In the genomic region with DNA sequence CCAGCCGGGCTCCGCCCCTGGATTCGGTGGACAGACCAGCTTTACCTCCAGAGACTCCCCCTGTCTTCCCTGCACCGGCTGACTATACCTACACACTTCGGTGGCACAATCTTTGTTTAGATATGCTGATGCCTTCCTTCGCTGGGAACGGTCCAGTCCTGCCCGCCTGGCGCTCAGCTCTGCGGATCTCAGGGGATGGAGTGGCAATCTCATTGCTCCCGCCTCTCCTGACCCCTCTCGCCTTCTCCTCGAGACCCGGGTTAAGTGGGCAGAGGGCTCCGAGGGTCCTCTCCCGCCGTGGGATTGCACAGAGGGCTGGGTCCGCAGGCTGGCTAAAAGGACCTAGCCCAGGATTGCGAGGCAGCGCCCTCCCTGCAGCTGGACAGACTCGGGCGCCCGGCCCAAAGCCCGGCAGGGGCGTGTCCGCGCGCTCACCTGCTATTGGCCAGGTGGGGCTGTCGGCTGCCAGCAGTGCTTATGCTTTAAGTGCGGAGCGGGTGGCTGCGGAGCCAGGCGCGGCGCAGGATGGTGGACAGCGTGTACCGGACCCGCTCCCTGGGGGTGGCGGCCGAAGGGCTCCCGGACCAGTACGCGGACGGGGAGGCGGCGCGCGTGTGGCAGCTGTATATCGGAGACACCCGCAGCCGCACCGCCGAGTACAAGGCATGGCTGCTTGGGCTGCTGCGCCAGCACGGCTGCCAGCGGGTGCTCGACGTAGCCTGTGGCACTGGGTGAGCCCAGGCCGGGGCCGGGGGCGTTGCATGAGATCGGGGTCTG, we compare ENCODE assay signal across 8 cellular contexts. TPM values are rescaled to one million over a fixed set of nuclear protein-coding genes. Genes with fewer than 3 reads are reported as not detected.
DNase-seq lines count a peak whose midpoint lies in the region; ATAC-seq and TF ChIP-seq lines count a peak whose summit lies in the region.

A gene (plus strand): TSS at position 512 of the 777 bp plus-strand sequence. CDS start 14 bp downstream, at position 526.

- no peaks in the 10 kb centered on the region for H3K79me2 ChIP-seq in smooth muscle cell (ENCODE audit: low read depth)

- H3K4me1 ChIP-seq in smooth muscle cell (ENCODE audit: low read depth) = no peaks in the 10 kb centered on the region

- H3K9me3 ChIP-seq in smooth muscle cell (replicated peaks; ENCODE audit: low read depth) = no peaks in the 10 kb centered on the region

- no peaks in the 10 kb centered on the region for H3K36me3 ChIP-seq in smooth muscle cell (ENCODE audit: low read depth)

- H3K9me3 Mint-ChIP-seq in MCF 10A (ENCODE audit: unreplicated experiment) (no peaks in the 10 kb centered on the region), immature natural killer cell (no peaks in the 10 kb centered on the region)

- intact Hi-C loops in MCF 10A (cut with micrococcal nuclease) = loop anchor here (5.0 kb wide), 1 partner anchor 33 kb away; a partner anchor contains a TSS

- no peak within 1 kb of the TSS for H2AFZ ChIP-seq in smooth muscle cell (ENCODE audit: low read depth)

- ATAC-seq in activated CD4-positive, CD25-positive, alpha-beta regulatory T cell treated with anti-CD3 and anti-CD28 coated beads, Interleukin-2, amount 50 U/mL, for 24 hours = peak; percentile 79 to 83
- ATAC-seq in GM18873 (IDR thresholded peaks at IDR 0.05; ENCODE audit: low FRiP score, unreplicated experiment) (no peak), HG02623 (IDR thresholded peaks at IDR 0.05; ENCODE audit: unreplicated experiment) (no peak)

- TF ChIP-seq CTCF in MCF 10A (IDR thresholded peaks at IDR 0.05; ENCODE audit: unreplicated experiment) = no peak
- no peak for TF ChIP-seq CTCF in smooth muscle cell (IDR thresholded peaks at IDR 0.05; ENCODE audit: borderline replicate concordance, insufficient read depth, poor library complexity, severe bottlenecking)

- H4K20me1 ChIP-seq in smooth muscle cell (ENCODE audit: low read depth) = no peaks in the 10 kb centered on the region

- no peaks in the 10 kb centered on the region for H3F3A ChIP-seq in smooth muscle cell (ENCODE audit: low read depth)

- peak within 1 kb of the TSS; percentile 66 for H3K4me3 Mint-ChIP-seq in MCF 10A (ENCODE audit: unreplicated experiment)
- H3K4me3 Mint-ChIP-seq in immature natural killer cell = peak within 1 kb of the TSS; percentile 47 to 78 (median 75)

- no peak within 1 kb of the TSS for H3K27ac ChIP-seq in smooth muscle cell (ENCODE audit: low read depth)

- H3K27ac Mint-ChIP-seq in MCF 10A (ENCODE audit: low read depth, unreplicated experiment) (peak within 1 kb of the TSS; percentile 19), immature natural killer cell (no peak within 1 kb of the TSS)

- WGBS in smooth muscle cell (ENCODE audit: low lambda C conversion rate) = 4% methylated on average over 61 of the region's 62 CpGs

- H3K4me3 ChIP-seq in smooth muscle cell = peak within 1 kb of the TSS; percentile 47

- no TSS peak for BruUV-seq in MCF 10A (replicated peaks; lab: Mats Ljungman, UMichigan)

- H3K27me3 Mint-ChIP-seq in MCF 10A (ENCODE audit: insufficient read depth, unreplicated experiment) (no peaks in the 10 kb centered on the region), immature natural killer cell (ENCODE audit: low read depth in 3 of 3) (peaks cover 1 to 14% (median 5%) of the 10 kb centered on the region in 3 donors)

- H3K4me2 ChIP-seq in smooth muscle cell = peak within 1 kb of the TSS; percentile 86

- H3K36me3 Mint-ChIP-seq in MCF 10A (ENCODE audit: insufficient read depth, unreplicated experiment) = peaks cover 21% of the 10 kb centered on the region
- H3K36me3 Mint-ChIP-seq in immature natural killer cell = peaks cover 4 to 16% (median 5%) of the 10 kb centered on the region in 3 donors

- DNase-seq in activated CD4-positive, CD25-positive, alpha-beta regulatory T cell (lab: John Stamatoyannopoulos, UW) = no peak
- peak; percentile 24 for DNase-seq in SK-N-DZ (ENCODE audit: low spot score)
- DNase-seq in MCF 10A (ENCODE audit: unreplicated experiment) = peak; percentile 65
- DNase-seq in immature natural killer cell = peak in 1 of 3 donors; percentile 17
- no peak for DNase-seq in smooth muscle cell (lab: John Stamatoyannopoulos, UW; ENCODE audit: unreplicated experiment)

- H3K4me1 Mint-ChIP-seq in MCF 10A (ENCODE audit: insufficient read depth, unreplicated experiment) = peaks cover 7% of the 10 kb centered on the region
- peaks cover 9 to 12% of the 10 kb centered on the region in 2 donors for H3K4me1 Mint-ChIP-seq in immature natural killer cell

- POLR2A ChIA-PET in MCF 10A (lab: Yijun Ruan, JAX) = interaction anchor here (1.0 to 3.4 kb wide), 8 partner anchors 8 to 185 kb away, joined by 3 to 25 read pairs (median 4); a partner anchor contains a TSS

- H3K9ac ChIP-seq in smooth muscle cell (ENCODE audit: low read depth) = no peak within 1 kb of the TSS

- CTCF ChIA-PET in MCF 10A (lab: Yijun Ruan, JAX) = interaction anchor here (0.6 kb wide), 1 partner anchor 56 kb away, joined by 3 read pairs; no protein-coding TSS in a partner anchor

- H3K27me3 ChIP-seq in smooth muscle cell (ENCODE audit: low read depth) = peaks cover 14% of the 10 kb centered on the region

RNA-seq across cellular contexts. Expression of the gene that starts here (rescaled TPM):
- 0.15 and 0.18 TPM in 2 replicates for polyA plus RNA-seq in SK-N-DZ (2014; cell fraction: cytosol; rRNA removed)
- 0.54 TPM in 1 of 2 replicates, not detected in the other for polyA plus RNA-seq in SK-N-DZ (2014; cell fraction: nucleus; rRNA removed)
- total RNA-seq in MCF 10A (2022) (0.30 TPM in 1 of 2 replicates, not detected in the other), smooth muscle cell (not detected in 2 replicates)
- polyA plus RNA-seq in immature natural killer cell (under 1 TPM in 1 of 3 donors, not detected in 2; 0.55 TPM), smooth muscle cell (0.17 TPM in 1 of 2 replicates, not detected in the other)

Comparison
In these comparisons a context has a peak if more than half of its experiments do, and no peak if none do; other contexts are left out.
1. Peak in DNase-seq in MCF 10A; RNA of the gene not detected or under 1 TPM.
2. ATAC-seq: peak in activated CD4-positive, CD25-positive, alpha-beta regulatory T cell treated with anti-CD3 and anti-CD28 coated beads, Interleukin-2, amount 50 U/mL, for 24 hours (2 of 2); none in GM18873 (single experiment) and HG02623 (single experiment).